Comparison of ENCODE assay signal across 9 cellular contexts in genomic region chr5:54904425-54904824, GRCh38.
DNase-seq lines count a peak whose midpoint lies in the region; ATAC-seq, FAIRE-seq and TF ChIP-seq lines count a peak whose summit lies in the region.
"Had no signal": no experiment of that assay in that cellular context is flagged by ENCODE, and none has a peak within 500 bp of the region (broad histone marks: within the 10 kb centered on the region; RNA-seq: fewer than 3 reads in every experiment).

No MANE protein-coding gene starts in this region.

- intact Hi-C loops in HepG2 (cut with micrococcal nuclease; ENCODE audit: unreplicated experiment), result no loop called here

- H3K36me3 ChIP-seq in HepG2 (replicated peaks in 1 of 2; ENCODE audit: control insufficient read depth in 1 of 2, insufficient read depth in 2 of 2, low read length in 2 of 2), result no peaks in the 10 kb centered on the region

- H3K27me3 ChIP-seq in HepG2 (ENCODE audit: control insufficient read depth in 1 of 2, insufficient read depth in 2 of 2, low read length in 2 of 2), result no peaks in the 10 kb centered on the region; a peak in 1 of 5 replicates

- no peaks in the 10 kb centered on the region for H3K79me2 ChIP-seq in HepG2 (ENCODE audit: insufficient read depth, low read length)

- DNase-seq in DMS114 treated with DMSO at 0.1 percent for 48 hours (lab: John Stamatoyannopoulos, UW; ENCODE audit: unreplicated experiment), result peak; percentile 4
- DNase-seq in astrocyte of the cerebellum (ENCODE audit: low read depth), result peak; percentile 49
- DNase-seq in HepG2 (ENCODE audit: low spot score), result peak; percentile 21
- no peak for DNase-seq in activated CD4-positive, CD25-positive, alpha-beta regulatory T cell (lab: John Stamatoyannopoulos, UW)
- no peak for DNase-seq in dedifferentiated amniotic fluid mesenchymal stem cell (ENCODE audit: extremely low spot score)
- DNase-seq: right cardiac atrium had no signal

- TF ChIP-seq EP300 in Ishikawa (IDR thresholded peaks at IDR 0.05; ENCODE audit: borderline replicate concordance), result no peak
- TF ChIP-seq EP300 in HepG2 (IDR thresholded peaks at IDR 0.05; ENCODE audit: low read depth in 2 of 2, low read length in 2 of 2), result no peak
- no peak for TF ChIP-seq EP300 in HepG2 (CRISPR knock-in tag; IDR thresholded peaks at IDR 0.05; ENCODE audit: borderline replicate concordance)

- FAIRE-seq in HepG2 (lab: Jason Lieb, UNC), result peak; percentile 57

- TF ChIP-seq RAD21 in Ishikawa (IDR thresholded peaks at IDR 0.05; ENCODE audit: low read depth), result peak; percentile 56; the same call in 1 of the 2 replicates
- TF ChIP-seq RAD21 in HepG2 (CRISPR knock-in tag; IDR thresholded peaks at IDR 0.05), result no peak

- in situ Hi-C loops in astrocyte of the cerebellum (cut with HindIII; ENCODE audit: low sequenced_read_pairs), result no loop called here
- in situ Hi-C loops in HepG2 (cut with HindIII; ENCODE audit: extremely low pct_ligation_motif_present, low pct_unique_long_range_greater_than_20kb), result no loop called here

- CTCF ChIA-PET in HepG2 (lab: Yijun Ruan, JAX; ENCODE audit: low intra/inter-chr PET ratio, low total read pairs), result interaction anchor here (1.5 kb wide), 1 partner anchor 256 kb away, joined by 3 read pairs; the partner anchor contains the start of gene GPX8

- no peaks in the 10 kb centered on the region for H4K20me1 ChIP-seq in HepG2 (ENCODE audit: insufficient read depth, low read length)

- H3K9ac ChIP-seq in HepG2 (ENCODE audit: insufficient read depth, low read depth, low read length), result no peak overlapping the region

- no peak for TF ChIP-seq POLR2A in HepG2 (IDR thresholded peaks at IDR 0.05; ENCODE audit: insufficient read depth in 1 of 2, low read depth in 2 of 2, low read length in 2 of 2)

- no peaks in the 10 kb centered on the region for H3K9me3 ChIP-seq in HepG2 (ENCODE audit: low read length)

- no peak overlapping the region for H2AFZ ChIP-seq in HepG2 (ENCODE audit: low read length)

- POLR2A ChIA-PET in HepG2 (lab: Yijun Ruan, JAX), result no interaction called here

- BruUV-seq in HepG2 (replicated peaks; lab: Mats Ljungman, UMichigan), result no TSS peak

- ATAC-seq in HepG2 (peak; percentile 91), GM18858 (IDR thresholded peaks at IDR 0.05; ENCODE audit: unreplicated experiment) (no peak), GM19328 (IDR thresholded peaks at IDR 0.05; ENCODE audit: unreplicated experiment) (no peak)
- ATAC-seq: right cardiac atrium had no signal

- H3K27ac ChIP-seq in HepG2 (ENCODE audit: extremely low read length, insufficient read depth, low read length), result no peak overlapping the region

- H3K4me2 ChIP-seq in HepG2 (ENCODE audit: low read depth, low read length), result no peak overlapping the region

- TF ChIP-seq CTCF in astrocyte of the cerebellum (IDR thresholded peaks at IDR 0.05; ENCODE audit: low read depth, low read length, missing control alignments) (peak; percentile 75), HepG2 (CRISPR knock-in tag; IDR thresholded peaks at IDR 0.05) (peak; percentile 44)

- H3K4me3 ChIP-seq in astrocyte of the cerebellum (ENCODE audit: low read depth, low read length) (no peak overlapping the region), HepG2 (replicated peaks in 1 of 3; ENCODE audit: insufficient read depth in 1 of 3, low read depth in 2 of 3, low read length in 3 of 3) (no peak overlapping the region)

- 0% methylated on average over 2 of the region's 2 CpGs for WGBS in HepG2 (ENCODE audit: low lambda C conversion rate)

- no peaks in the 10 kb centered on the region for H3K4me1 ChIP-seq in HepG2 (ENCODE audit: insufficient read depth, low read length)

TF ChIP-seq in Ishikawa, 13 proteins besides CTCF, POLR2A, EP300 and RAD21 (continues in another document):
- TF ChIP-seq FOXM1 (IDR thresholded peaks at IDR 0.05; ENCODE audit: borderline replicate concordance, low read depth), result no peak
- no peak for TF ChIP-seq TEAD4 (IDR thresholded peaks at IDR 0.05)
- no peak for TF ChIP-seq ZBTB7A (IDR thresholded peaks at IDR 0.05; ENCODE audit: low read depth)
- TF ChIP-seq REST (IDR thresholded peaks at IDR 0.05; ENCODE audit: low read depth), result no peak
- TF ChIP-seq NFIC (IDR thresholded peaks at IDR 0.05), result no peak
- TF ChIP-seq MAX (IDR thresholded peaks at IDR 0.05), result no peak
- no peak for TF ChIP-seq YY1 (IDR thresholded peaks at IDR 0.05; ENCODE audit: low read depth)
- no peak for TF ChIP-seq TAF1 (IDR thresholded peaks at IDR 0.05; ENCODE audit: low read depth)
- TF ChIP-seq USF1 (IDR thresholded peaks at IDR 0.05), result no peak

TF ChIP-seq in HepG2, 621 proteins besides CTCF, POLR2A, EP300 and RAD21:
- TF ChIP-seq ZNF20 (CRISPR knock-in tag; IDR thresholded peaks at IDR 0.05) (no peak), ZNF160 (CRISPR knock-in tag; IDR thresholded peaks at IDR 0.05) (no peak)

Comparison
In these comparisons a context has a peak if more than half of its experiments do, and no peak if none do; other contexts are left out.
1. DNase-seq: peak in DMS114 treated with DMSO at 0.1 percent for 48 hours (single experiment), astrocyte of the cerebellum (single experiment) and HepG2 (single experiment); none in activated CD4-positive, CD25-positive, alpha-beta regulatory T cell (0 of 4) and dedifferentiated amniotic fluid mesenchymal stem cell (single experiment).